In genomic region chr15:74517096-74517495, GRCh38 we compare ENCODE assay signal across 1 cellular context.
TF ChIP-seq lines count a peak whose summit lies in the region.

No MANE protein-coding gene starts in this region.

TF ChIP-seq in GM12878, 131 proteins besides CTCF, POLR2A, EP300 and RAD21 (continued from another document):
- TF ChIP-seq IRF5 (IDR thresholded peaks at IDR 0.05; ENCODE audit: borderline replicate concordance) (no peak), ZNF217 (IDR thresholded peaks at IDR 0.05) (no peak), ETV6 (conservative IDR thresholded peaks at IDR 0.05 in 1 of 2, IDR thresholded peaks at IDR 0.05 in 1 of 2; ENCODE audit: borderline replicate concordance in 1 of 2, low read depth in 1 of 2) (no peak), CHD1 (IDR thresholded peaks at IDR 0.05; ENCODE audit: low read depth, low read length) (no peak), WRNIP1 (IDR thresholded peaks at IDR 0.05; ENCODE audit: borderline replicate concordance, low read depth, low read length) (no peak), SREBF1 (IDR thresholded peaks at IDR 0.05; ENCODE audit: low read length) (no peak), ZBTB4 (CRISPR knock-in tag; IDR thresholded peaks at IDR 0.05) (no peak), USF2 (IDR thresholded peaks at IDR 0.05; ENCODE audit: borderline replicate concordance, low read depth, low read length) (no peak), E4F1 (IDR thresholded peaks at IDR 0.05; ENCODE audit: borderline replicate concordance, partially characterized antibody) (no peak), POLR2AphosphoS2 (IDR thresholded peaks at IDR 0.05; ENCODE audit: low read depth, low read length) (no peak)
